Comparison of ENCODE assay signal across 28 cellular contexts in the genomic region with DNA sequence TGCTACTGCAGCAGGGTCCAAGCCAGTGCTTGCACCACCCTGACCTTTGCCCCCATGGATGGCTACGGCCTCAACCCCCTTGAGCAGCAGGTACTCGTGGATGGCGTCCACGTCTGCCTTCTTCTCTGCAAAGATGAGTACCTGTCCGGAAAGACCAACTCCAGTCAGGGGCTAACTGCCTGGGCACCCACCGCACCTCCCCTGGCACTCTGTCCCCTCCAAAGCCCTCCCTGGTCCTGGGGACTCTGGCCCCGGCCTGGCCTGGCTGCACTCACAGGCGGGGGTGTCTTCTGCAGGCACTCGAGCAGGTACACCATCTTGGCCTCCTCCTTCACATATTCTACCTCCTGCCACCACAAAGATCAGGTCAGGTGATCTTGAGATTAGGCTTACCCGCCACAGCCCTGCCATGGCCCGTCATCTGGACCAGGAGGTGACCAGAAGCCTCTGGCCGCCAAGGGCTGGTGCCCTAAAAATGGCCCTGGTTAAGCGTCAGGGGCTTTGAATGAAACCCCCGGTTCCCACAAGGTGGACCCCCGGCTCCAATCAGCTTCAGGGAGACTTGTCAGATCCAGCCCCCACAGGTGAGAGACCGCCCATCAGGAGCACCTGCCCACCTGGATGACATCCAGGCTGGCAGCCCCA.
"Had no signal": no experiment of that assay in that cellular context is flagged by ENCODE, and none has a peak within 500 bp of the region (broad histone marks: within the 10 kb centered on the region; RNA-seq: fewer than 3 reads in every experiment).

No MANE protein-coding gene starts in this region.

- FAIRE-seq: TTC549 had no signal

- DNase-seq: activated B cell treated with CpG ODN at 0.5 μM for 24 hours; activated CD4-positive, alpha-beta T cell treated with anti-CD3 and anti-CD28 coated beads for 1 hour; activated CD4-positive, alpha-beta T cell treated with anti-CD3 and anti-CD28 coated beads, Interleukin-2, amount 10 ng/mL, durations not matched to agents 24 days and 14 days; activated CD4-positive, alpha-beta T cell treated with anti-CD3 and anti-CD28 coated beads, Interleukin-2, amount 50 U/mL, for 48 hours; activated CD8-positive, alpha-beta memory T cell treated with anti-CD3 and anti-CD28 coated beads, Interleukin-2, amount 10 ng/mL, durations not matched to agents 7 days and 5 days; activated effector memory CD4-positive, alpha-beta T cell treated with anti-CD3 and anti-CD28 coated beads, Interleukin-2, amount 50 U/mL, for 16 hours; activated naive CD4-positive, alpha-beta T cell treated with anti-CD3 and anti-CD28 coated beads, Interleukin-2, amount 50 U/mL, for 16 hours; activated T-cell treated with anti-CD3 and anti-CD28 coated beads, Interleukin-2, amount 50 U/mL, for 4 hours; central memory CD4-positive, alpha-beta T cell; MG63; MV-4-11; NCI-H1092 treated with DMSO at 0.1 percent for 48 hours; NCI-H1436; NCI-H1694 treated with DMSO at 0.1 percent for 48 hours; NCI-H2029 treated with DMSO at 0.1 percent for 48 hours; NCI-H345; NCI-H510A treated with DMSO at 0.1 percent for 48 hours; NCI-H69; NK-92 treated with Interleukin-12 subunit alpha and Interleukin-12 subunit beta, amount 100 ng/mL, for 24 hours; OCI-M1; RPMI8226; SHP77; T-helper 17 cell; T1000 had no signal

- H3K9me3 ChIP-seq: breast epithelium, MG63, SJSA1 had no signal

- H3K27ac ChIP-seq: breast epithelium, SJSA1 had no signal

- ATAC-seq: activated CD8-positive, alpha-beta memory T cell treated with anti-CD3 and anti-CD28 coated beads, Interleukin-2, amount 10 ng/mL, durations not matched to agents 7 days and 5 days; activated T-cell treated with anti-CD3 and anti-CD28 coated beads, Interleukin-2, amount 50 U/mL, for 4 hours; Panc1; T-helper 17 cell had no signal

- H3K27me3 ChIP-seq: breast epithelium, MG63, SJSA1 had no signal

- H3K4me3 Mint-ChIP-seq: activated B cell treated with CpG ODN at 0.5 μM for 24 hours; activated CD4-positive, alpha-beta T cell treated with anti-CD3 and anti-CD28 coated beads, Interleukin-2, amount 10 ng/mL, durations not matched to agents 24 days and 14 days; activated CD8-positive, alpha-beta memory T cell treated with anti-CD3 and anti-CD28 coated beads, Interleukin-2, amount 10 ng/mL, durations not matched to agents 7 days and 5 days; activated T-cell treated with anti-CD3 and anti-CD28 coated beads, Interleukin-2, amount 50 U/mL, for 4 hours; T-helper 17 cell had no signal

- H3K4me3 ChIP-seq: breast epithelium, MG63, SJSA1 had no signal

- H3K27me3 Mint-ChIP-seq: activated B cell treated with CpG ODN at 0.5 μM for 24 hours; activated CD4-positive, alpha-beta T cell treated with anti-CD3 and anti-CD28 coated beads, Interleukin-2, amount 10 ng/mL, durations not matched to agents 24 days and 14 days; activated CD8-positive, alpha-beta memory T cell treated with anti-CD3 and anti-CD28 coated beads, Interleukin-2, amount 10 ng/mL, durations not matched to agents 7 days and 5 days; T-helper 17 cell had no signal

- H3K27ac Mint-ChIP-seq: activated B cell treated with CpG ODN at 0.5 μM for 24 hours; activated CD4-positive, alpha-beta T cell treated with anti-CD3 and anti-CD28 coated beads, Interleukin-2, amount 10 ng/mL, durations not matched to agents 24 days and 14 days; activated CD8-positive, alpha-beta memory T cell treated with anti-CD3 and anti-CD28 coated beads, Interleukin-2, amount 10 ng/mL, durations not matched to agents 7 days and 5 days; T-helper 17 cell had no signal

- H3K9me3 Mint-ChIP-seq: activated B cell treated with CpG ODN at 0.5 μM for 24 hours; activated CD4-positive, alpha-beta T cell treated with anti-CD3 and anti-CD28 coated beads, Interleukin-2, amount 10 ng/mL, durations not matched to agents 24 days and 14 days; activated T-cell treated with anti-CD3 and anti-CD28 coated beads, Interleukin-2, amount 50 U/mL, for 4 hours had no signal
